Comparison of ENCODE assay signal across 9 cellular contexts in genomic region chr3:54188176-54188791, GRCh38.
DNase-seq lines count a peak whose midpoint lies in the region; ATAC-seq and TF ChIP-seq lines count a peak whose summit lies in the region.
"Had no signal": no experiment of that assay in that cellular context is flagged by ENCODE, and none has a peak within 500 bp of the region (broad histone marks: within the 10 kb centered on the region; RNA-seq: fewer than 3 reads in every experiment).

No MANE protein-coding gene starts in this region.

- H3K4me3 Mint-ChIP-seq in HFFc6: no peak overlapping the region
- no peak overlapping the region for H3K4me3 Mint-ChIP-seq in stimulated activated memory B cell treated with anti-CD40 and anti-IgM and Interleukin-4, amounts not matched to agents 10 μg/mL and 1 μg/mL and 100 μg/mL, for 72 hours

- TF ChIP-seq CTCF in HFFc6 (IDR thresholded peaks at IDR 0.05) (no peak), transverse colon (IDR thresholded peaks at IDR 0.05) (no peak)

- H3K27ac ChIP-seq in right cardiac atrium (ENCODE audit: low read length): no peak overlapping the region
- H3K27ac ChIP-seq in transverse colon: no peak overlapping the region

- no peaks in the 10 kb centered on the region for H3K4me1 Mint-ChIP-seq in HFFc6 (ENCODE audit: low read depth)
- H3K4me1 Mint-ChIP-seq in stimulated activated memory B cell treated with anti-CD40 and anti-IgM and Interleukin-4, amounts not matched to agents 10 μg/mL and 1 μg/mL and 100 μg/mL, for 72 hours: no peaks in the 10 kb centered on the region

- DNase-seq in Ammon's horn (ENCODE audit: low spot score) (peak; percentile 36), HFFc6 (peak; percentile 19), right cardiac atrium (peak in 2 of 3 donors; percentile 40 to 64), transverse colon (peak; percentile 38), NCI-H1436 treated with DMSO at 0.1 percent for 48 hours (lab: John Stamatoyannopoulos, UW) (no peak), NCI-H2029 (lab: John Stamatoyannopoulos, UW) (no peak)
- DNase-seq in activated CD4-positive, alpha-beta T cell treated with anti-CD3 and anti-CD28 coated beads for 48 hours: peak; percentile 16

- H3K4me3 ChIP-seq in right cardiac atrium (ENCODE audit: low read length) (no peak overlapping the region), transverse colon (no peak overlapping the region)

- H3K9me3 ChIP-seq in right cardiac atrium (ENCODE audit: control insufficient read depth, low read length): no peaks in the 10 kb centered on the region
- H3K9me3 ChIP-seq in transverse colon: no peaks in the 10 kb centered on the region

- peak in 1 of 2 donors; percentile 59 for ATAC-seq in right cardiac atrium
- ATAC-seq in stimulated activated memory B cell treated with anti-CD40 and anti-IgM and Interleukin-4, amounts not matched to agents 10 μg/mL and 1 μg/mL and 100 μg/mL, for 72 hours: no peak
- ATAC-seq: activated naive CD4-positive, alpha-beta T cell treated with anti-CD3 and anti-CD28 coated beads, Interleukin-2, amount 50 U/mL, for 72 hours had no signal

- no peaks in the 10 kb centered on the region for H3K27me3 Mint-ChIP-seq in HFFc6 (ENCODE audit: insufficient read depth)
- no peaks in the 10 kb centered on the region for H3K27me3 Mint-ChIP-seq in stimulated activated memory B cell treated with anti-CD40 and anti-IgM and Interleukin-4, amounts not matched to agents 10 μg/mL and 1 μg/mL and 100 μg/mL, for 72 hours

- in situ Hi-C loops in transverse colon (cut with MboI; ENCODE audit: low pct_ligation_motif_present in 1 of 4, low pct_unique_long_range_greater_than_20kb in 1 of 4, low sequenced_read_pairs in 3 of 4): no loop called here

- no peak for TF ChIP-seq EP300 in transverse colon (IDR thresholded peaks at IDR 0.05; ENCODE audit: low read depth)

- no peaks in the 10 kb centered on the region for H3K36me3 Mint-ChIP-seq in HFFc6 (ENCODE audit: low read depth)
- H3K36me3 Mint-ChIP-seq in stimulated activated memory B cell treated with anti-CD40 and anti-IgM and Interleukin-4, amounts not matched to agents 10 μg/mL and 1 μg/mL and 100 μg/mL, for 72 hours: no peaks in the 10 kb centered on the region
- H3K36me3 Mint-ChIP-seq: activated naive CD4-positive, alpha-beta T cell treated with anti-CD3 and anti-CD28 coated beads, Interleukin-2, amount 50 U/mL, for 72 hours had no signal

- intact Hi-C loops in right cardiac atrium (cut with DNase I): no loop called here
- intact Hi-C loops in transverse colon (cut with DNase I; ENCODE audit: low total_unique reads): loop anchor here (10.0 kb wide), 1 partner anchor 107 kb away; no protein-coding TSS in a partner anchor

- no peaks in the 10 kb centered on the region for H3K27me3 ChIP-seq in right cardiac atrium (ENCODE audit: control insufficient read depth, insufficient read depth)
- H3K27me3 ChIP-seq in transverse colon: no peaks in the 10 kb centered on the region

- peaks cover 60% of the 10 kb centered on the region for H3K9me3 Mint-ChIP-seq in HFFc6
- H3K9me3 Mint-ChIP-seq in stimulated activated memory B cell treated with anti-CD40 and anti-IgM and Interleukin-4, amounts not matched to agents 10 μg/mL and 1 μg/mL and 100 μg/mL, for 72 hours: no peaks in the 10 kb centered on the region

- WGBS in right cardiac atrium: 49% methylated on average over 6 of the region's 6 CpGs
- WGBS in transverse colon (ENCODE audit: low coverage in 1 of 2), 2 donors: 40 to 49% methylated on average over 2 to 6 of the region's 6 CpGs

- no peak for TF ChIP-seq POLR2A in transverse colon (IDR thresholded peaks at IDR 0.05)

- H3K4me1 ChIP-seq in right cardiac atrium (ENCODE audit: control insufficient read depth, insufficient read depth, low read length): no peaks in the 10 kb centered on the region
- no peaks in the 10 kb centered on the region for H3K4me1 ChIP-seq in transverse colon

- no peak overlapping the region for H3K27ac Mint-ChIP-seq in HFFc6
- H3K27ac Mint-ChIP-seq in stimulated activated memory B cell treated with anti-CD40 and anti-IgM and Interleukin-4, amounts not matched to agents 10 μg/mL and 1 μg/mL and 100 μg/mL, for 72 hours: no peak overlapping the region
- H3K27ac Mint-ChIP-seq: activated naive CD4-positive, alpha-beta T cell treated with anti-CD3 and anti-CD28 coated beads, Interleukin-2, amount 50 U/mL, for 72 hours had no signal

- H3K36me3 ChIP-seq in transverse colon: no peaks in the 10 kb centered on the region

Comparison
In these comparisons a context has a peak if more than half of its experiments do, and no peak if none do; other contexts are left out.
1. DNase-seq: peak in Ammon's horn (single experiment), HFFc6 (single experiment), activated CD4-positive, alpha-beta T cell treated with anti-CD3 and anti-CD28 coated beads for 48 hours (single experiment), right cardiac atrium (2 of 3) and transverse colon (single experiment); none in NCI-H1436 treated with DMSO at 0.1 percent for 48 hours (single experiment) and NCI-H2029 (single experiment).